ENCODE assay signal across 24 cellular contexts in the genomic region with DNA sequence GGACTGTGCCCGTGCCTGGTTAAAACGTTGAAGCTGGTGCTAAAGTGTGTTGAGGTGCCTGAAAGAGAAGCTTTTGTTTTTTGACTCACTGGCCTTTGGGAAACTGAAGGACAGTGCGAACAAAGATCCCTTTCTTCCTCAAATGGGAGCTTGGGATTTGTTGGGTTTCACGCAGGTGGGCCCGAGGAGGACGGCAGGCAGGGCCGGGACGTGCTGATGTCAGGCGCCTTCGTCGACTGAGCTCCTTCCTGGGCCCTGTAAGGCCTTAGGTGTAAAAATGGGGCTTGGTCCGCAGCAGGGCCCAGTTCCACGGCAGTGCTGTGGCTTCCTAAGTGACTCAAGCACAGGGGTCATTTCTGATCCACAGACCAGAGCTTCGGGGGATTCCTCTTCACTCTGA.
DNase-seq lines count a peak whose midpoint lies in the region; ATAC-seq and TF ChIP-seq lines count a peak whose summit lies in the region.
"Had no signal": no experiment of that assay in that cellular context is flagged by ENCODE, and none has a peak within 500 bp of the region (broad histone marks: within the 10 kb centered on the region; RNA-seq: fewer than 3 reads in every experiment).

No MANE protein-coding gene starts in this region.

- no peak overlapping the region for H3K27ac ChIP-seq in left ventricle myocardium inferior (replicated peaks)
- H3K27ac ChIP-seq: GM23248 had no signal

- intact Hi-C loops in left ventricle myocardium inferior (cut with micrococcal nuclease) (no loop called here), Right ventricle myocardium inferior (cut with DNase I) (no loop called here)

- POLR2A ChIA-PET in activated CD4-positive, alpha-beta T cell treated with anti-CD3 and anti-CD28 coated beads, Interleukin-2, amount 10 ng/mL, durations not matched to agents 7 days and 5 days (lab: Charles Lee), result no interaction called here

- H3K9me3 Mint-ChIP-seq in activated CD4-positive, alpha-beta T cell treated with anti-CD3 and anti-CD28 coated beads, Interleukin-2, amount 10 ng/mL, durations not matched to agents 7 days and 5 days, result no peaks in the 10 kb centered on the region
- H3K9me3 Mint-ChIP-seq: HFFc6 had no signal

- H3K27me3 Mint-ChIP-seq in activated CD4-positive, alpha-beta T cell treated with anti-CD3 and anti-CD28 coated beads, Interleukin-2, amount 10 ng/mL, durations not matched to agents 7 days and 5 days, result no peaks in the 10 kb centered on the region
- H3K27me3 Mint-ChIP-seq: CD4-positive, CD25-positive, alpha-beta regulatory T cell had no signal

- no peak for TF ChIP-seq CTCF in left ventricle myocardium inferior (IDR thresholded peaks at IDR 0.05; ENCODE audit: borderline replicate concordance)

- in situ Hi-C loops in SK-MEL-5 (cut with HindIII; ENCODE audit: low pct_unique_long_range_greater_than_20kb, low sequenced_read_pairs), result no loop called here

- CTCF ChIA-PET in activated CD4-positive, alpha-beta T cell treated with anti-CD3 and anti-CD28 coated beads, Interleukin-2, amount 10 ng/mL, durations not matched to agents 7 days and 5 days (lab: Charles Lee), result no interaction called here

- H3K36me3 ChIP-seq in left ventricle myocardium inferior, result peaks cover 25% of the 10 kb centered on the region
- H3K36me3 ChIP-seq: HAP-1 had no signal

- no peaks in the 10 kb centered on the region for H3K9me3 ChIP-seq in left ventricle myocardium inferior (replicated peaks)
- H3K9me3 ChIP-seq: BE2C, HAP-1, SK-N-SH had no signal

- H3K27me3 ChIP-seq in left ventricle myocardium inferior (ENCODE audit: low read depth), result no peaks in the 10 kb centered on the region
- H3K27me3 ChIP-seq: BE2C had no signal

- no peaks in the 10 kb centered on the region for H3K36me3 Mint-ChIP-seq in activated CD4-positive, alpha-beta T cell treated with anti-CD3 and anti-CD28 coated beads, Interleukin-2, amount 10 ng/mL, durations not matched to agents 7 days and 5 days (ENCODE audit: low read depth)

- ATAC-seq in Right ventricle myocardium inferior, result no peak
- no peak for ATAC-seq in GM19023 (IDR thresholded peaks at IDR 0.05; ENCODE audit: unreplicated experiment)

- no peaks in the 10 kb centered on the region for H3K4me1 Mint-ChIP-seq in activated CD4-positive, alpha-beta T cell treated with anti-CD3 and anti-CD28 coated beads, Interleukin-2, amount 10 ng/mL, durations not matched to agents 7 days and 5 days
- H3K4me1 Mint-ChIP-seq: CD4-positive, CD25-positive, alpha-beta regulatory T cell had no signal

- DNase-seq in left ventricle myocardium inferior, result peak; percentile 5
- no peak for DNase-seq in Right ventricle myocardium inferior (ENCODE audit: missing footprints)
- peak; percentile 68 for DNase-seq in SK-MEL-5 (ENCODE audit: low read depth, low spot score)
- DNase-seq in pons (ENCODE audit: low spot score), result peak; percentile 55
- no peak for DNase-seq in activated CD4-positive, alpha-beta T cell treated with anti-CD3 and anti-CD28 coated beads, Interleukin-2, amount 10 ng/mL, durations not matched to agents 7 days and 5 days
- no peak for DNase-seq in NCI-H1105 (lab: John Stamatoyannopoulos, UW)
- DNase-seq: 8988T; ACHN; BE2C; CD4-positive, CD25-positive, alpha-beta regulatory T cell; DMS53; GM23248; HFFc6; KBM-7; MV-4-11; NCI-H1694; NCI-H2029 treated with DMSO at 0.1 percent for 48 hours; NCI-H2227 treated with DMSO at 0.1 percent for 48 hours; NCI-H526 treated with DMSO at 0.1 percent for 48 hours; RPMI8226; SHP77 treated with DMSO at 0.1 percent for 48 hours; SK-N-SH had no signal

- no peak overlapping the region for H3K4me3 Mint-ChIP-seq in activated CD4-positive, alpha-beta T cell treated with anti-CD3 and anti-CD28 coated beads, Interleukin-2, amount 10 ng/mL, durations not matched to agents 7 days and 5 days
- H3K4me3 Mint-ChIP-seq: CD4-positive, CD25-positive, alpha-beta regulatory T cell; HFFc6 had no signal

- H3K27ac Mint-ChIP-seq in activated CD4-positive, alpha-beta T cell treated with anti-CD3 and anti-CD28 coated beads, Interleukin-2, amount 10 ng/mL, durations not matched to agents 7 days and 5 days, result no peak overlapping the region
- H3K27ac Mint-ChIP-seq: HFFc6 had no signal

- H3K4me3 ChIP-seq in left ventricle myocardium inferior, result no peak overlapping the region
- H3K4me3 ChIP-seq: GM23248, HAP-1 had no signal

- peaks cover 15% of the 10 kb centered on the region for H3K4me1 ChIP-seq in left ventricle myocardium inferior
- H3K4me1 ChIP-seq: BE2C, HAP-1 had no signal

Comparison
In these comparisons a context has a peak if more than half of its experiments do, and no peak if none do; other contexts are left out.
1. DNase-seq: peak in left ventricle myocardium inferior (single experiment), SK-MEL-5 (single experiment) and pons (single experiment); none in Right ventricle myocardium inferior (single experiment), activated CD4-positive, alpha-beta T cell treated with anti-CD3 and anti-CD28 coated beads, Interleukin-2, amount 10 ng/mL, durations not matched to agents 7 days and 5 days (single experiment) and NCI-H1105 (single experiment).